8 cellular contexts compared by ENCODE assay signal in genomic region chr17:66964930-66965800, GRCh38. TPM values are rescaled to one million over a fixed set of nuclear protein-coding genes. Genes with fewer than 3 reads are reported as not detected.
DNase-seq lines count a peak whose midpoint lies in the region; ATAC-seq and TF ChIP-seq lines count a peak whose summit lies in the region.

No MANE protein-coding gene starts in this region.

- no peak overlapping the region for H3K27ac ChIP-seq in testis

- intact Hi-C loops in lower leg skin (cut with DNase I; ENCODE audit: low total_unique reads) (no loop called here), testis (cut with DNase I; ENCODE audit: low total_unique reads) (no loop called here)

- H3K4me3 ChIP-seq in lower leg skin (ENCODE audit: low read depth, poor library complexity, severe bottlenecking): peak overlapping the region; percentile 17
- H3K4me3 ChIP-seq in testis: peak overlapping the region; percentile 37

- 1 to 2% methylated on average over 31 to 41 of the region's 92 CpGs for WGBS in lower leg skin, 2 donors
- WGBS in testis, 2 donors: 1 to 3% methylated on average over 7 to 56 of the region's 92 CpGs

- H3K9me3 Mint-ChIP-seq in brain: peaks cover 0 to 6% (median 0%) of the 10 kb centered on the region in 5 experiments

- no peaks in the 10 kb centered on the region for H3K9me3 ChIP-seq in testis

- H3K27me3 Mint-ChIP-seq in brain: peaks cover 10% of the 10 kb centered on the region

- ATAC-seq in HG02571 (IDR thresholded peaks at IDR 0.05; ENCODE audit: unreplicated experiment): no peak
- ATAC-seq in GM18858 (IDR thresholded peaks at IDR 0.05; ENCODE audit: unreplicated experiment): no peak

- peak overlapping the region; percentile 86 to 95 (median 90) for H3K4me3 Mint-ChIP-seq in brain

- H3K36me3 Mint-ChIP-seq in brain: peaks cover 10% of the 10 kb centered on the region

- no peaks in the 10 kb centered on the region for H3K4me1 ChIP-seq in testis

- peak; percentile 26 for DNase-seq in ELR (ENCODE audit: low read depth)
- peak; percentile 63 for DNase-seq in NCI-H2196 (lab: John Stamatoyannopoulos, UW; ENCODE audit: unreplicated experiment)
- no peak for DNase-seq in lower leg skin (ENCODE audit: low spot score in 2 of 2)
- peak; percentile 44 for DNase-seq in testis
- DNase-seq in hippocampal formation (lab: John Stamatoyannopoulos, UW): no peak

- H3K27ac Mint-ChIP-seq in brain: peak overlapping the region in 4 of 5 experiments; percentile 64 to 96 (median 88)

- TF ChIP-seq CTCF in brain (conservative IDR thresholded peaks at IDR 0.05): no peak
- no peak for TF ChIP-seq CTCF in lower leg skin (IDR thresholded peaks at IDR 0.05)
- TF ChIP-seq CTCF in testis (IDR thresholded peaks at IDR 0.05): no peak

- H3K36me3 ChIP-seq in testis (ENCODE audit: low read depth, missing control alignments): no peaks in the 10 kb centered on the region

- TF ChIP-seq POLR2A in lower leg skin (IDR thresholded peaks at IDR 0.05): no peak
- TF ChIP-seq POLR2A in testis (IDR thresholded peaks at IDR 0.05): no peak

- peaks cover 71% of the 10 kb centered on the region for H3K4me1 Mint-ChIP-seq in brain

- no peaks in the 10 kb centered on the region for H3K27me3 ChIP-seq in testis

RNA-seq across cellular contexts. Expression of gene CACNG4, which starts 0.7 kb away (rescaled TPM):
- polyA plus RNA-seq in brain (ENCODE audit: insufficient read depth, low read depth, low replicate concordance) (50.9 TPM), testis (ENCODE audit: insufficient read depth, low read depth, low replicate concordance) (0.46 TPM)
- total RNA-seq in lower leg skin (under 1 TPM in 2 of 4 donors, not detected in 2; 0.42 to 0.91 TPM), testis (under 1 TPM; 0.16 to 0.81 TPM)

Comparison
In these comparisons a context has a peak if more than half of its experiments do, and no peak if none do; other contexts are left out.
1. DNase-seq: peak in ELR (single experiment), NCI-H2196 (single experiment) and testis (single experiment); none in lower leg skin (0 of 2) and hippocampal formation (0 of 2).